In the genomic region with DNA sequence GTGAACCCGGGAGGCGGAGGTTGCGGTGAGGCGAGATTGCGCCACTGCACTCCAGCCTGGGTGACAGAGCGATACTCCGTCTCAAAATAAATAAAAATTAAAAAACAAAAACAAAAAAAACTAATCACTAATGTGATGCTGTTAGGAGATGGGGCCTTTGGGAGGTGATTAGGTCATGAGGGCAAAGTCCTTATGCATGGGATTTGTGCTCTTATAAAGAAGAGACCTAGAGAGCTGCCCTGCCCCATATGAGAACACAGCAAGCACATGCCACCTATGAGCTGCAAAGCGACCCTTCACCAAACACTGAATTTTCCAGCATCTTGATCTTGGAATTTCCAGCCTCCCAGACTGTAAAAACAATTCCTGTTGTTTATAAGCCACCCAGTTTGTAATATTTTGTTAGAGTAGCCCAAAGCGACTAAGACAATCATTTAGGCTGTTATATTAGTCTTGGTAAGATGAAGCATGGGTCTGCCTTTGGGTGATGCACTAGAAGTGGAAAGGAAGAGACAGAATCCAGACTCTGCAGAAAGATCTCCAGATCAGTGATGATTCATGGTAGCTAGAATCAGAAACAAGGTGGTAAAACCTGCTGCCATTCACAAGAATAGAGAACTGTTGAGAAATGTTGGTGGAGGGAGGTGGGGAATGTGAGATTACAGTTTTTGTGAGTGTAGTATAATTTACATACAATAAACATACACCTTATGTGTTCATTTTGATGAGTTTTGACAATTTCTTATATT, we compare ENCODE assay signal across 20 cellular contexts. TPM values are rescaled to one million over a fixed set of nuclear protein-coding genes. Genes with fewer than 3 reads are reported as not detected.
A peak's percentile ranks its signal among the peaks of the same experiment; 100 is the strongest.
DNase-seq lines count a peak whose midpoint lies in the region; ATAC-seq and TF ChIP-seq lines count a peak whose summit lies in the region.
"Had no signal": no experiment of that assay in that cellular context is flagged by ENCODE, and none has a peak within 500 bp of the region (broad histone marks: within the 10 kb centered on the region; RNA-seq: fewer than 3 reads in every experiment).

No MANE protein-coding gene starts in this region.

- no peak overlapping the region for H2AK5ac ChIP-seq in mesenchymal stem cell (ENCODE audit: low read length, severe bottlenecking)

- peaks cover 13% of the 10 kb centered on the region for H3K79me1 ChIP-seq in mesenchymal stem cell (replicated peaks; ENCODE audit: low read length, poor library complexity, severe bottlenecking)

- no peak overlapping the region for H3K4me3 ChIP-seq in ACC112 (ENCODE audit: low read depth, low read length)
- H3K4me3 ChIP-seq in fibroblast of villous mesenchyme (ENCODE audit: low read depth, low read length), result no peak overlapping the region
- H3K4me3 ChIP-seq in mesenchymal stem cell (ENCODE audit: insufficient read depth in 1 of 2, low read depth in 1 of 2, low read length in 2 of 2), result no peak overlapping the region
- H3K4me3 ChIP-seq: MG63 had no signal

- CTCF ChIA-PET in T-cell (lab: Charles Lee), result no interaction called here

- peak overlapping the region; percentile 30 for H4K8ac ChIP-seq in mesenchymal stem cell (ENCODE audit: low read length)

- H2AFZ ChIP-seq in ACC112 (ENCODE audit: low read length, unreplicated experiment) (no peak overlapping the region), mesenchymal stem cell (ENCODE audit: low read depth, low read length) (no peak overlapping the region)

- DNase-seq in T-helper 17 cell (no peak), fibroblast of villous mesenchyme (ENCODE audit: low read depth) (peak; percentile 29), mesenchymal stem cell (peak; percentile 45), T-cell (no peak), NCI-H524 (lab: John Stamatoyannopoulos, UW) (no peak), NCI-H2227 (lab: John Stamatoyannopoulos, UW; ENCODE audit: unreplicated experiment) (no peak)
- DNase-seq: DMS153, KBM-7, MG63, NCI-H1092 treated with DMSO at 0.1 percent for 48 hours, NCI-H1694, NCI-H2107, NCI-H82 had no signal

- no peak for ATAC-seq in T-helper 17 cell
- no peak for ATAC-seq in T-cell (replicated peaks in 1 of 4)
- no peak for ATAC-seq in GM19455 (IDR thresholded peaks at IDR 0.05; ENCODE audit: unreplicated experiment)
- ATAC-seq: Panc1, Right ventricle myocardium inferior had no signal

- H3K27ac Mint-ChIP-seq in T-helper 17 cell (peak overlapping the region; percentile 11), T-cell (no peak overlapping the region)

- H3K4me1 Mint-ChIP-seq in T-helper 17 cell (no peaks in the 10 kb centered on the region), T-cell (no peaks in the 10 kb centered on the region)

- H4K91ac ChIP-seq in mesenchymal stem cell (ENCODE audit: low read length), result no peak overlapping the region

- H3K27me3 Mint-ChIP-seq in T-helper 17 cell (no peaks in the 10 kb centered on the region), T-cell (no peaks in the 10 kb centered on the region)

- H3K4me3 Mint-ChIP-seq in T-helper 17 cell (no peak overlapping the region), T-cell (no peak overlapping the region)

- H3K27me3 ChIP-seq in ACC112 (ENCODE audit: insufficient read depth, low read length), result no peaks in the 10 kb centered on the region
- no peaks in the 10 kb centered on the region for H3K27me3 ChIP-seq in mesenchymal stem cell (ENCODE audit: control insufficient read depth in 1 of 2, insufficient read depth in 1 of 2, low read length in 2 of 2)
- H3K27me3 ChIP-seq: MG63 had no signal

- H3K27ac ChIP-seq in ACC112 (ENCODE audit: low read depth, low read length) (peak overlapping the region; percentile 79; the same call in 1 of the 2 replicates), mesenchymal stem cell (ENCODE audit: low read length, poor library complexity, severe bottlenecking) (no peak overlapping the region)
- H3K27ac ChIP-seq: C4-2B had no signal

- H3K36me3 ChIP-seq in ACC112 (ENCODE audit: insufficient read depth, low read length) (peaks cover 7% of the 10 kb centered on the region), mesenchymal stem cell (ENCODE audit: control insufficient read depth in 1 of 2, insufficient read depth in 2 of 2, low read depth in 1 of 2, low read length in 2 of 2) (peaks cover 0 to 24% of the 10 kb centered on the region in 2 experiments)

- H3K79me2 ChIP-seq in ACC112 (ENCODE audit: control insufficient read depth, insufficient read depth, low read length, unreplicated experiment), result no peaks in the 10 kb centered on the region

- H3K18ac ChIP-seq in mesenchymal stem cell (ENCODE audit: low read depth in 1 of 2, low read length in 2 of 2), result peak overlapping the region in 1 of 2 experiments; percentile 9

- H3K36me3 Mint-ChIP-seq in T-helper 17 cell (ENCODE audit: low read depth) (peaks cover 3% of the 10 kb centered on the region), T-cell (peaks cover 22% of the 10 kb centered on the region)

- TF ChIP-seq CTCF in fibroblast of villous mesenchyme (IDR thresholded peaks at IDR 0.05; ENCODE audit: insufficient read depth, low read depth, low read length), result no peak

- no peak overlapping the region for H3K9ac ChIP-seq in mesenchymal stem cell (ENCODE audit: low read length)

- peak overlapping the region; percentile 19 for H2BK15ac ChIP-seq in mesenchymal stem cell (ENCODE audit: low read depth, poor library complexity, severe bottlenecking)

- no peaks in the 10 kb centered on the region for H3K9me3 ChIP-seq in T-helper 17 cell (ENCODE audit: control insufficient read depth, low read length, poor library complexity, severe bottlenecking)
- H3K9me3 ChIP-seq in mesenchymal stem cell (ENCODE audit: control insufficient read depth, low read length), result no peaks in the 10 kb centered on the region
- H3K9me3 ChIP-seq: MG63 had no signal

- H3K4me1 ChIP-seq in ACC112 (ENCODE audit: control insufficient read depth, insufficient read depth, low read length, unreplicated experiment) (peaks cover 37% of the 10 kb centered on the region), mesenchymal stem cell (ENCODE audit: control insufficient read depth, insufficient read depth, low read depth, low read length) (peaks cover 5% of the 10 kb centered on the region)

- POLR2A ChIA-PET in T-cell (lab: Charles Lee), result interaction anchor here in 1 of 2 donors (0.5 kb wide), 1 partner anchor 36 kb away, joined by 3 read pairs; no protein-coding TSS in a partner anchor

- H3K9me3 Mint-ChIP-seq in T-cell, result no peaks in the 10 kb centered on the region

- no peak overlapping the region for H3K4me2 ChIP-seq in mesenchymal stem cell (ENCODE audit: low read length, poor library complexity, severe bottlenecking)

- no peak overlapping the region for H2BK12ac ChIP-seq in mesenchymal stem cell (ENCODE audit: low read length in 2 of 2)

- H3K23ac ChIP-seq in mesenchymal stem cell (ENCODE audit: low read length in 2 of 2), result no peak overlapping the region

- no peak overlapping the region for H3K14ac ChIP-seq in mesenchymal stem cell (ENCODE audit: low read length in 2 of 2)

- H3K4ac ChIP-seq in mesenchymal stem cell (ENCODE audit: low read depth in 1 of 2, low read length in 2 of 2), result no peak overlapping the region

- 97% methylated on average over 6 of the region's 9 CpGs for WGBS in mesenchymal stem cell

- H2BK5ac ChIP-seq in mesenchymal stem cell (ENCODE audit: low read depth, low read length, poor library complexity, severe bottlenecking), result no peak overlapping the region

- peak overlapping the region; percentile 19 for H2BK120ac ChIP-seq in mesenchymal stem cell (ENCODE audit: low read depth, low read length)

RNA-seq across cellular contexts. Expression of gene GPR21, which starts 26.2 kb away (rescaled TPM):
- total RNA-seq in T-helper 17 cell (1 to 10 TPM in 1 of 2 donors, not detected in 1; 1.6 TPM), fibroblast of villous mesenchyme (1.9 and 3.0 TPM in 2 replicates), T-cell (1 to 10 TPM in 3 of 5 donors, under 1 TPM in 2; 0.23 to 2.4 (median 1.0) TPM)
- polyA plus RNA-seq in mesenchymal stem cell (2013, experiment 1 of 2), result not detected
- polyA plus RNA-seq in mesenchymal stem cell (2013, experiment 2 of 2), result not detected
- total RNA-seq: A172, HT-29 had no signal

Comparison
In these comparisons a context has a peak if more than half of its experiments do, and no peak if none do; other contexts are left out.
1. DNase-seq: peak in fibroblast of villous mesenchyme (single experiment) and mesenchymal stem cell (single experiment); none in T-helper 17 cell (0 of 3), T-cell (0 of 34), NCI-H524 (0 of 2) and NCI-H2227 (single experiment).